In the genomic region with DNA sequence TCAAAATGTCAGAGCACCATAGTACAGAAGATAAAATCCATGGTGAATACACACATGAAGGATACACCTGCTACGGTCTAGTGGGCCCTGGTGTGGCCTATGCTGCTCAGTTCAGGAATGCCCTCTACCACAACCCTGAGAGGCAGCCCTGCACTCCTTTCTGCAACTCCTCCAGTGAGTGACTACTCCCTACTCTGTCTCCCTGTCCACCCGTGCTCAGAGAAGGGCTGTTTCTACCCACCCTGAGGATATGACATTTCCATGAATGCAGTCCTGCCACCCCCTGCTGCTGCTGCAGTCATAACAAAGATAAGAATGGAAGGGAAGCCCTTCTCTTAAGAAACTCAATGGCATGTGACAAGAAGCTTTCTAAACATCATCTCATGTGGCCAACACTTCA, we compare ENCODE assay signal across 22 cellular contexts.
"Had no signal": no experiment of that assay in that cellular context is flagged by ENCODE, and none has a peak within 500 bp of the region (broad histone marks: within the 10 kb centered on the region; RNA-seq: fewer than 3 reads in every experiment).

No MANE protein-coding gene starts in this region.

- H3K4me1 ChIP-seq: foreskin keratinocyte, left ventricle myocardium inferior, lower lobe of right lung, psoas muscle, spleen, suprapubic skin, tibial artery, upper lobe of right lung, vagina had no signal

- H3K9me3 ChIP-seq: left ventricle myocardium inferior, lower lobe of right lung, psoas muscle, spleen, suprapubic skin, tibial artery, upper lobe of right lung, vagina had no signal

- H3K4me3 Mint-ChIP-seq: dendritic cell treated with granulocyte-macrophage colony-stimulating factor and Interleukin-4, amounts not matched to agents 40 ng/mL and 50 ng/mL, for 4 days; memory B cell; nephron had no signal

- H3K4me1 Mint-ChIP-seq: memory B cell, nephron had no signal

- H3K4me3 ChIP-seq: left ventricle myocardium inferior, lower lobe of right lung, psoas muscle, spleen, suprapubic skin, tibial artery, upper lobe of right lung, vagina had no signal

- H3K27me3 Mint-ChIP-seq: dendritic cell treated with granulocyte-macrophage colony-stimulating factor and Interleukin-4, amounts not matched to agents 40 ng/mL and 50 ng/mL, for 4 days had no signal

- DNase-seq: erythroblast; foreskin keratinocyte; kidney; left cardiac atrium; left ventricle myocardium inferior; lower lobe of right lung; midbrain; occipital lobe; psoas muscle; retina; spleen; stimulated activated CD4-positive, alpha-beta T cell treated with anti-CD3 and anti-CD28 coated beads, Interleukin-15, amount 100 ng/mL, for 24 hours; stimulated activated CD4-positive, alpha-beta T cell treated with anti-CD3 and anti-CD28 coated beads, Interleukin-1b, Interleukin-23, amount 100 ng/mL, for 48 hours; stimulated activated CD4-positive, alpha-beta T cell treated with anti-CD3 and anti-CD28 coated beads, Interleukin-4, amount 100 ng/mL, for 24 hours; tibial artery; upper lobe of right lung had no signal

- H3K9me3 Mint-ChIP-seq: dendritic cell treated with granulocyte-macrophage colony-stimulating factor and Interleukin-4, amounts not matched to agents 40 ng/mL and 50 ng/mL, for 4 days had no signal

- ATAC-seq: foreskin keratinocyte, left cardiac atrium, lower lobe of right lung, psoas muscle, sciatic nerve had no signal

- H3K36me3 Mint-ChIP-seq: memory B cell had no signal

- H3K27me3 ChIP-seq: foreskin keratinocyte, spleen, suprapubic skin, upper lobe of right lung, vagina had no signal

- H3K27ac Mint-ChIP-seq: dendritic cell treated with granulocyte-macrophage colony-stimulating factor and Interleukin-4, amounts not matched to agents 40 ng/mL and 50 ng/mL, for 4 days; memory B cell; nephron had no signal

- H3K36me3 ChIP-seq: left ventricle myocardium inferior, lower lobe of right lung, spleen, suprapubic skin, tibial artery, upper lobe of right lung, vagina had no signal

- H3K27ac ChIP-seq: foreskin keratinocyte, left ventricle myocardium inferior, lower lobe of right lung, psoas muscle, spleen, suprapubic skin, tibial artery, upper lobe of right lung, vagina had no signal
